10 cellular contexts compared by ENCODE assay signal in the genomic region with DNA sequence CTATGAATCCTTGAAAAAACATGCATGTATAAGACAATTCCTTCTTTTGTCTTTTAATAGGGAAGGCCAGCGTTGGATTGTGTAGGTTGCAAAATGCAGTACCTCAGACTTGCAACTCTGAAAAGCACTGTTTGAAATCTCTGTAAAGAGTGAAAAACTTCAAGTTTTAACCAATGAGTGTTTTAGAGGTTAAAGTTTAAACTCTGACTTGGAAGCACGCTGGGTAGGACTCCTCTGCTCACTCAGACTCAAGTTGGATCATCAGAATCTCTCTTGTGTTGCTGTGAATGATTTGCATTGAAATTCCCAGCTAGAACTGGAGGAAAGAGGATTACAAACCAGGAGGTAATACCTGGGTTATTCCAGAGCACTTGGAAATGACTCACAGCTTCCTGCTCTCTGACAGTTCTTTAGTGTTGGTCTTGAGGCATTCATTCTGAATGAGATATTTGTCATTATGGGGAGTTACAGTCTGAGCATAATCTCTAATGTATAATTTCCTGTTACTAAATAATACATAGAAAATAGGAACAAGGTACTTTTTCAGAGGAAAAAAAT. TPM values are rescaled to one million over a fixed set of nuclear protein-coding genes. Genes with fewer than 3 reads are reported as not detected.
DNase-seq lines count a peak whose midpoint lies in the region; ATAC-seq and TF ChIP-seq lines count a peak whose summit lies in the region.
"Had no signal": no experiment of that assay in that cellular context is flagged by ENCODE, and none has a peak within 500 bp of the region (broad histone marks: within the 10 kb centered on the region; RNA-seq: fewer than 3 reads in every experiment).

No MANE protein-coding gene starts in this region.

- H3K9ac ChIP-seq in smooth muscle cell (ENCODE audit: low read depth): no peak overlapping the region

- H3K4me1 ChIP-seq in smooth muscle cell (ENCODE audit: low read depth): no peaks in the 10 kb centered on the region

- H3K27ac ChIP-seq in WERI-Rb-1 (no peak overlapping the region), smooth muscle cell (ENCODE audit: low read depth) (peak overlapping the region; percentile 8)

- H2AFZ ChIP-seq in smooth muscle cell (ENCODE audit: low read depth): no peak overlapping the region

- no peak overlapping the region for H3K27ac Mint-ChIP-seq in activated T-cell treated with anti-CD3 and anti-CD28 coated beads, Interleukin-2, amount 50 U/mL, for 72 hours

- H3K9me3 ChIP-seq in WERI-Rb-1 (ENCODE audit: severe bottlenecking) (no peaks in the 10 kb centered on the region), smooth muscle cell (replicated peaks; ENCODE audit: low read depth) (no peaks in the 10 kb centered on the region)

- H3K4me1 Mint-ChIP-seq in activated T-cell treated with anti-CD3 and anti-CD28 coated beads, Interleukin-2, amount 50 U/mL, for 72 hours (ENCODE audit: low read depth): no peaks in the 10 kb centered on the region

- no peaks in the 10 kb centered on the region for H4K20me1 ChIP-seq in smooth muscle cell (ENCODE audit: low read depth)

- no peak overlapping the region for H3K4me3 Mint-ChIP-seq in activated T-cell treated with anti-CD3 and anti-CD28 coated beads, Interleukin-2, amount 50 U/mL, for 72 hours

- H3K4me2 ChIP-seq in smooth muscle cell: no peak overlapping the region

- H3K27me3 Mint-ChIP-seq in activated T-cell treated with anti-CD3 and anti-CD28 coated beads, Interleukin-2, amount 50 U/mL, for 72 hours (ENCODE audit: low read depth): no peaks in the 10 kb centered on the region

- H3K4me3 ChIP-seq in WERI-Rb-1 (ENCODE audit: low read depth, low read length) (no peak overlapping the region), smooth muscle cell (no peak overlapping the region)

- no peak for ATAC-seq in activated T-cell treated with anti-CD3 and anti-CD28 coated beads, Interleukin-2, amount 50 U/mL, for 72 hours (replicated peaks in 1 of 2)
- ATAC-seq in GM19328 (IDR thresholded peaks at IDR 0.05; ENCODE audit: unreplicated experiment): no peak
- ATAC-seq: right cardiac atrium had no signal

- H3K36me3 ChIP-seq in WERI-Rb-1 (no peaks in the 10 kb centered on the region), smooth muscle cell (ENCODE audit: low read depth) (no peaks in the 10 kb centered on the region)

- peaks cover 3% of the 10 kb centered on the region for H3F3A ChIP-seq in smooth muscle cell (ENCODE audit: low read depth)

- no peaks in the 10 kb centered on the region for H3K79me2 ChIP-seq in smooth muscle cell (ENCODE audit: low read depth)

- no peak for TF ChIP-seq CTCF in WERI-Rb-1 (IDR thresholded peaks at IDR 0.05; ENCODE audit: low read depth, low read length)
- TF ChIP-seq CTCF in smooth muscle cell (IDR thresholded peaks at IDR 0.05; ENCODE audit: borderline replicate concordance, insufficient read depth, poor library complexity, severe bottlenecking): no peak

- DNase-seq in HPDE6-E6E7 (ENCODE audit: extremely low spot score): peak; percentile 86
- peak; percentile 20 for DNase-seq in WERI-Rb-1
- peak; percentile 9 for DNase-seq in hepatic stellate cell (ENCODE audit: low spot score)
- no peak for DNase-seq in smooth muscle cell (lab: John Stamatoyannopoulos, UW; ENCODE audit: unreplicated experiment)
- no peak for DNase-seq in DMS114 treated with DMSO at 0.1 percent for 48 hours (lab: John Stamatoyannopoulos, UW; ENCODE audit: unreplicated experiment)
- DNase-seq in activated T-cell treated with anti-CD3 and anti-CD28 coated beads, Interleukin-2, amount 50 U/mL, for 72 hours: no peak
- DNase-seq: activated T-cell treated with anti-CD3 and anti-CD28 coated beads for 4 hours, GDM1, right cardiac atrium had no signal

- H3K36me3 Mint-ChIP-seq in activated T-cell treated with anti-CD3 and anti-CD28 coated beads, Interleukin-2, amount 50 U/mL, for 72 hours (ENCODE audit: insufficient read depth in 2 of 2): no peaks in the 10 kb centered on the region

- 56% methylated on average over 2 of the region's 2 CpGs for WGBS in smooth muscle cell (ENCODE audit: low lambda C conversion rate)

- no peaks in the 10 kb centered on the region for H3K27me3 ChIP-seq in WERI-Rb-1 (ENCODE audit: insufficient read depth, low read depth, severe bottlenecking)
- H3K27me3 ChIP-seq in smooth muscle cell (ENCODE audit: low read depth): no peaks in the 10 kb centered on the region

- no peaks in the 10 kb centered on the region for H3K9me3 Mint-ChIP-seq in activated T-cell treated with anti-CD3 and anti-CD28 coated beads, Interleukin-2, amount 50 U/mL, for 72 hours

RNA-seq across cellular contexts. Expression of a gene that starts 49.1 kb away (rescaled TPM):
- 3.1 and 3.6 TPM in 2 replicates for total RNA-seq in smooth muscle cell
- 1.6 and 1.9 TPM in 2 replicates for polyA plus RNA-seq in smooth muscle cell
- total RNA-seq in activated T-cell treated with anti-CD3 and anti-CD28 coated beads, Interleukin-2, amount 50 U/mL, for 72 hours: 1 to 10 TPM; 3.2 to 5.3 TPM

Comparison
In these comparisons a context has a peak if more than half of its experiments do, and no peak if none do; other contexts are left out.
1. DNase-seq: peak in HPDE6-E6E7 (single experiment), WERI-Rb-1 (single experiment) and hepatic stellate cell (single experiment); none in smooth muscle cell (single experiment), DMS114 treated with DMSO at 0.1 percent for 48 hours (single experiment) and activated T-cell treated with anti-CD3 and anti-CD28 coated beads, Interleukin-2, amount 50 U/mL, for 72 hours (0 of 2).